ENCODE assay signal across 1 cellular context in the genomic region with DNA sequence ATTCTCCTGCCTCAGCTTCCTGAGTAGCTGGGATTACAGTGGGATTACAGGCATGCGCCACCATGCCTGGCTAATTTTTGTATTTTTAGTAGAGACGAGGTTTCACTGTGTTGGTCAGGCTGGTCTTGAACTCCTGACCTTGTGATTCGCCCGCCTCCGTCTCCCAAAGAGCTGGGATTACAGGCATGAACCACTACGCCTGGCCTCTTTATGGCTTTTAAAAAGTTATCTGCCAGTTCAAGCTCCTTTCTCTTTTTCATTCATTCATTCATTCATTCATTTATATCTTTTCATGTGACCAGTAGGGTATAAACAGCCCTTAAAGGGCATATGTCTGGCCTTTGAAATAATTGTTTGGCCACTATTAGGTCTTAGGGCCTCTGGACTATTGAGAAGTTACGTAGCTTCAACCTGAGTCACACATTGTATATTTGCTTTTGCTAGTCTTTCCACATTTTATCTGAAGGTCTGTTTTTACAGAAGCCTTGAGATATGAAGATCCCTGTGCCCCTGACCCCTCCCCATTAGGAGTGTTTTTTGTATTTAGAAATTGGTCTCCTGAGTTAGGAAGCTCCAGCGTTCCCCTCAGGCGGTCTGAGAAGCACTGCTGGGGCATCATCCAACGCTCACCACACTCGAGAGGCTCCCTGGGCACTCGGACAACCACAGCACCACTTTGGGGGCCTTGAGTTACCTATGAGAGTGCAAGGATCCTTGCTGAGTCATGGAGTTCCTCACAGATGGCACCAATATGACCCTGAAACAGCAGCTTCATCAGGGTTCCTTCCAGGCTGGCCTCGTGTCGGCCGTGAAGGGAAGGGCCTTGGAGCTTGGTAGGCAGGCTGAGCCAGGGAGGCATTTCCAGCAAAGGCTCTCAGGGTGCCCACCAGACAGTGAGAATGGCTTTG.
A peak's percentile ranks its signal among the peaks of the same experiment; 100 is the strongest.
TF ChIP-seq lines count a peak whose summit lies in the region.

No MANE protein-coding gene starts in this region.

TF ChIP-seq in K562, 482 proteins besides CTCF, POLR2A, EP300 and RAD21 (continued from another document):
- TF ChIP-seq, protein P1, sequence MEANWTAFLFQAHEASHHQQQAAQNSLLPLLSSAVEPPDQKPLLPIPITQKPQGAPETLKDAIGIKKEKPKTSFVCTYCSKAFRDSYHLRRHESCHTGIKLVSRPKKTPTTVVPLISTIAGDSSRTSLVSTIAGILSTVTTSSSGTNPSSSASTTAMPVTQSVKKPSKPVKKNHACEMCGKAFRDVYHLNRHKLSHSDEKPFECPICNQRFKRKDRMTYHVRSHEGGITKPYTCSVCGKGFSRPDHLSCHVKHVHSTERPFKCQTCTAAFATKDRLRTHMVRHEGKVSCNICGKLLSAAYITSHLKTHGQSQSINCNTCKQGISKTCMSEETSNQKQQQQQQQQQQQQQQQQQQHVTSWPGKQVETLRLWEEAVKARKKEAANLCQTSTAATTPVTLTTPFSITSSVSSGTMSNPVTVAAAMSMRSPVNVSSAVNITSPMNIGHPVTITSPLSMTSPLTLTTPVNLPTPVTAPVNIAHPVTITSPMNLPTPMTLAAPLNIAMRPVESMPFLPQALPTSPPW (CRISPR knock-in tag; IDR thresholded peaks at IDR 0.05): no peak
- TF ChIP-seq POLR2B (IDR thresholded peaks at IDR 0.05; ENCODE audit: low read depth, partially characterized antibody) (no peak), GATAD2A (IDR thresholded peaks at IDR 0.05) (no peak), HDAC2 (IDR thresholded peaks at IDR 0.05) (no peak), TAF15 (IDR thresholded peaks at IDR 0.05; ENCODE audit: low read depth, low read length) (no peak), ZNF316 (IDR thresholded peaks at IDR 0.05) (0 out of 2 replicates have a peak, but pooled peaks have one; percentile 4), JUN (IDR thresholded peaks at IDR 0.05; ENCODE audit: borderline replicate concordance, low read depth, low read length) (no peak), JUN (CRISPR knock-in tag; IDR thresholded peaks at IDR 0.05; ENCODE audit: borderline replicate concordance) (no peak)
